ENCODE assay signal across 8 cellular contexts in the genomic region with DNA sequence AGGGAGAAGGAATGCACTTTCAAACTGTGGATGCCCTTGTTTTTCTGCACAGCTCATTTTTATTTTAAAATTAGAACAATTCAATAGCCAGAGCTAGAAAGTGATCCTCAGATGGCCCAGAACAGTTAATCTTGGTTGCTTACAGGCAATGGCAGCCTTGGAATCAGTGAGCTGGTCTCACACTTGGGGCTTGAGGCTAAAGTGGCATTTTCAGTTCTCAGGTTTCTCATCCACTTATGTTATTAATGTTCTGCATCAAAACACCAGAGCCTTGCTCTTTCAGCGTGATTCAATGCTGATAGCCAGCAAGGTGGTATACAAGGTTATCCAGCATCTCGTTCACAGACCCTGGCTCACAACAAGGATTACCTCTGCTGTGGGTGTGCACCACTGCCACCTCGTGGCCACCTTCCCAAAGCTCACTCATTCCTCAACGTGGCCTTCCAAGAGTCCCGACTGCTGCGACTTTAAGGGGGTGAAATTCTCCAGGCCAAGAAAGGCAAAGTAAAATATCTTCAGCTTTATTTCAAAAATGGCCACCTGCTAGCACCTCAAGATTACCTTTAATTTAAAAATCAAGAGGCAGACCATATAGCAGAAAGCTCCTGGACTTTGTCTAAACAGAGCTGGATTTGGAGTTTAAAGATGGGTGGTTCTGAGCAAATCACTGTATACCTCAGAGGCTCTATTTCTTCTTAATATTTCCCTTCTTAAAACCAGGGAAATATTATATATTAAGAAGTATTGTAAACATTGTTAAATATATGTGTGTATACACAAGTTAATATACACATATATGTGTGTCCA. TPM values are rescaled to one million over a fixed set of nuclear protein-coding genes. Genes with fewer than 3 reads are reported as not detected.
DNase-seq lines count a peak whose midpoint lies in the region; ATAC-seq and TF ChIP-seq lines count a peak whose summit lies in the region.

No MANE protein-coding gene starts in this region.

- peak; percentile 6 for DNase-seq in NK-92 treated with Interleukin-12 subunit alpha and Interleukin-12 subunit beta, amount 100 ng/mL, for 24 hours (lab: John Stamatoyannopoulos, UW)
- no peak for DNase-seq in NK-92 (lab: John Stamatoyannopoulos, UW; ENCODE audit: unreplicated experiment)
- peak; percentile 85 for DNase-seq in GM23338 (ENCODE audit: low spot score)
- peak; percentile 50 for DNase-seq in KBM-7
- DNase-seq in T1000 (lab: John Stamatoyannopoulos, UW) = peak; percentile 7
- DNase-seq in cerebellum (ENCODE audit: low spot score) = peak; percentile 2
- peak; percentile 58 to 60 (median 58) for DNase-seq in right lobe of liver
- peak; percentile 6 for DNase-seq in stimulated activated CD8-positive, alpha-beta memory T cell treated with anti-CD3 and anti-CD28 coated beads, Interleukin-15, amount 100 ng/mL, for 24 hours (ENCODE audit: low read depth)

- no peak for TF ChIP-seq POLR2A in right lobe of liver (IDR thresholded peaks at IDR 0.05)

- peak; percentile 100 for ATAC-seq in GM23338
- ATAC-seq in right lobe of liver = peak; percentile 84 to 90 (median 87)

- H3F3A ChIP-seq in GM23338 (replicated peaks; ENCODE audit: low read depth) = no peaks in the 10 kb centered on the region

- H3K27ac Mint-ChIP-seq in GM23338 = no peak overlapping the region

- no peaks in the 10 kb centered on the region for H3K79me2 ChIP-seq in GM23338 (replicated peaks; ENCODE audit: insufficient read depth)

- no peaks in the 10 kb centered on the region for H4K20me1 ChIP-seq in GM23338 (replicated peaks; ENCODE audit: insufficient read depth)

- no peak overlapping the region; the same call in 1 of the 2 replicates for H2AFZ ChIP-seq in GM23338

- in situ Hi-C loops in KBM-7 (cut with MboI; ENCODE audit: low pct_unique_long_range_greater_than_20kb, low sequenced_read_pairs) = no loop called here

- H3K4me1 ChIP-seq in GM23338 (ENCODE audit: insufficient read depth) (no peaks in the 10 kb centered on the region), right lobe of liver (no peaks in the 10 kb centered on the region)

- H3K9me3 ChIP-seq in right lobe of liver = no peaks in the 10 kb centered on the region

- H3K27me3 Mint-ChIP-seq in GM23338 (ENCODE audit: insufficient read depth, low read depth, poor library complexity) = no peaks in the 10 kb centered on the region

- H3K9me2 ChIP-seq in GM23338 (ENCODE audit: insufficient read depth) = peaks cover 7% of the 10 kb centered on the region; the same call in 1 of the 2 replicates

- H3K27me3 ChIP-seq in GM23338 (ENCODE audit: insufficient read depth) (no peaks in the 10 kb centered on the region), right lobe of liver (no peaks in the 10 kb centered on the region)

- H3K27ac ChIP-seq in GM23338 (ENCODE audit: low read depth) (no peak overlapping the region), right lobe of liver (no peak overlapping the region)

- H3K36me3 Mint-ChIP-seq in GM23338 (ENCODE audit: low read depth) = no peaks in the 10 kb centered on the region

- H3K4me3 ChIP-seq in GM23338 (no peak overlapping the region), right lobe of liver (no peak overlapping the region)

- TF ChIP-seq CTCF in GM23338 (conservative IDR thresholded peaks at IDR 0.05; ENCODE audit: low read depth in 2 of 2) = peak; percentile 85 to 96
- TF ChIP-seq CTCF in right lobe of liver (IDR thresholded peaks at IDR 0.05) = peak; percentile 43 to 85 (median 76)

- no peaks in the 10 kb centered on the region for H3K4me1 Mint-ChIP-seq in GM23338

- intact Hi-C loops in right lobe of liver (cut with DNase I) = no loop called here

- no peak overlapping the region for H3K4me2 ChIP-seq in GM23338

- WGBS in right lobe of liver (ENCODE audit: insufficient coverage, low coverage, low lambda C conversion rate, missing lambda C conversion rate) = 4% methylated on average over 6 of the region's 6 CpGs

- H3K36me3 ChIP-seq in GM23338 (ENCODE audit: insufficient read depth) (no peaks in the 10 kb centered on the region), right lobe of liver (no peaks in the 10 kb centered on the region)

- peaks cover 9% of the 10 kb centered on the region; the same call in 1 of the 3 replicates for H3K9me3 Mint-ChIP-seq in GM23338

- H3K4me3 Mint-ChIP-seq in GM23338 = no peak overlapping the region

TF ChIP-seq in GM23338, 12 proteins besides CTCF, POLR2A, EP300 and RAD21 (continues in another document):
- TF ChIP-seq STAT1 (IDR thresholded peaks at IDR 0.05; ENCODE audit: unreplicated experiment) (no peak), NANOG (IDR thresholded peaks at IDR 0.05; ENCODE audit: borderline replicate concordance) (no peak), EZH2phosphoT487 (IDR thresholded peaks at IDR 0.05; ENCODE audit: unreplicated experiment) (no peak), ZNF114 (CRISPR knock-in tag; IDR thresholded peaks at IDR 0.05) (no peak), ZNF331 (CRISPR knock-in tag; IDR thresholded peaks at IDR 0.05; ENCODE audit: low read depth) (no peak), EZH2 (IDR thresholded peaks at IDR 0.05; ENCODE audit: low read depth, unreplicated experiment) (no peak), CREB1 (CRISPR knock-in tag; IDR thresholded peaks at IDR 0.05; ENCODE audit: low read depth) (no peak), JUNB (IDR thresholded peaks at IDR 0.05; ENCODE audit: unreplicated experiment) (no peak)
- TF ChIP-seq, protein P1, sequence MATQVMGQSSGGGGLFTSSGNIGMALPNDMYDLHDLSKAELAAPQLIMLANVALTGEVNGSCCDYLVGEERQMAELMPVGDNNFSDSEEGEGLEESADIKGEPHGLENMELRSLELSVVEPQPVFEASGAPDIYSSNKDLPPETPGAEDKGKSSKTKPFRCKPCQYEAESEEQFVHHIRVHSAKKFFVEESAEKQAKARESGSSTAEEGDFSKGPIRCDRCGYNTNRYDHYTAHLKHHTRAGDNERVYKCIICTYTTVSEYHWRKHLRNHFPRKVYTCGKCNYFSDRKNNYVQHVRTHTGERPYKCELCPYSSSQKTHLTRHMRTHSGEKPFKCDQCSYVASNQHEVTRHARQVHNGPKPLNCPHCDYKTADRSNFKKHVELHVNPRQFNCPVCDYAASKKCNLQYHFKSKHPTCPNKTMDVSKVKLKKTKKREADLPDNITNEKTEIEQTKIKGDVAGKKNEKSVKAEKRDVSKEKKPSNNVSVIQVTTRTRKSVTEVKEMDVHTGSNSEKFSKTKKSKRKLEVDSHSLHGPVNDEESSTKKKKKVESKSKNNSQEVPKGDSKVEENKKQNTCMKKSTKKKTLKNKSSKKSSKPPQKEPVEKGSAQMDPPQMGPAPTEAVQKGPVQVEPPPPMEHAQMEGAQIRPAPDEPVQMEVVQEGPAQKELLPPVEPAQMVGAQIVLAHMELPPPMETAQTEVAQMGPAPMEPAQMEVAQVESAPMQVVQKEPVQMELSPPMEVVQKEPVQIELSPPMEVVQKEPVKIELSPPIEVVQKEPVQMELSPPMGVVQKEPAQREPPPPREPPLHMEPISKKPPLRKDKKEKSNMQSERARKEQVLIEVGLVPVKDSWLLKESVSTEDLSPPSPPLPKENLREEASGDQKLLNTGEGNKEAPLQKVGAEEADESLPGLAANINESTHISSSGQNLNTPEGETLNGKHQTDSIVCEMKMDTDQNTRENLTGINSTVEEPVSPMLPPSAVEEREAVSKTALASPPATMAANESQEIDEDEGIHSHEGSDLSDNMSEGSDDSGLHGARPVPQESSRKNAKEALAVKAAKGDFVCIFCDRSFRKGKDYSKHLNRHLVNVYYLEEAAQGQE (IDR thresholded peaks at IDR 0.05; ENCODE audit: unreplicated experiment) = no peak

RNA-seq across cellular contexts. Expression of gene FSHB, which starts 34.2 kb away (rescaled TPM):
- total RNA-seq in GM23338 (2014; rRNA removed; shearing (Covaris generic)) = not detected in 2 replicates
- polyA plus RNA-seq in GM23338 (2016; fragmentation: Nextera tagmentation; extraction: Ambion mirVana) = not detected in 2 replicates
- total RNA-seq in cerebellum (not detected), right lobe of liver (not detected)
